In the genomic region with DNA sequence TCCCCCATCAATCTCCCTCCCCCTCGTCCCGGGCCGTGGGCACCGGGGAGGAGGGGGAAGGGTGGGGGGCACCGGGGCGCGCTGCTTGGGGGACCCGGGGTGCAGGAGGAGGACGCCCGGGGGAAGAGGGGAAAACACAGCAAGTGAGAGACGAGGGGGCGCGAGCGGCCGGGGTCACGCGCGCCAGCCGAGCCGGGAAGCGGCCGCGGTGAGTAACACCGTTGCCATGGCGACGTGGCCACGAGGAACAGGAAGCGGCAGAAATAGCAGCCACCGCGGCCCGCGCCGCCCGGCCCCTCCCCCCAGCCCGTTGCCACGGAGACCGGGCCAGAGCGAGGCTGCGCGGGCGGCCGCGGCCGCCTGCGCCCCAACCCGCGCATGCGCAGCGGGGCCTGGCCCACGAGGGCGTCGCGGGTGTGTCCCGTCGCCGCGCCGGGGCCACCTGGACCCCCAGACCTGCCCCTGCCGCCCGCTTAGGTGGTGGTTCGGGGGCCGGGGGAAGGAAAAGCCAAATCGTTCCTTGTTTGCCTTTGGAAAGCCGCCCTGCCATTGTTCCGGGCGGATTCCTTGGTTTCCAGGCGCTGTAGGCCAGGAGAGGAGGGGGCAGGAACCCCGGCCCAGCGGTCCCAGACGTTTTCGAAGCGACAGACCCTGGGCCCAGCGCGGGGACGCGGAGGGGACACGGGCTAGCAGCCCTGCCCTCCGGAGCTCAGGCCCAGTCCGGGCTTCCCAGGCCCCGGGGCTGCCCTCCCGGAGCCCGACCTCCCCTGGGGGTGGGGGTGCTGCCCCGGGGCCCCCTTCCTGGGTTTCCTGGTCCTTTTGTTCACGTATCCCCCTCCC, we compare ENCODE assay signal across 1 cellular context.
A peak's percentile ranks its signal among the peaks of the same experiment; 100 is the strongest.
TF ChIP-seq lines count a peak whose summit lies in the region.

No MANE protein-coding gene starts in this region.

TF ChIP-seq in HepG2, 621 proteins besides CTCF, POLR2A, EP300 and RAD21 (continued from another document and continues in another):
- TF ChIP-seq PRDM10 (CRISPR knock-in tag; IDR thresholded peaks at IDR 0.05; ENCODE audit: low read depth) (no peak), BRD4 (CRISPR knock-in tag; IDR thresholded peaks at IDR 0.05) (no peak), ZNF576 (CRISPR knock-in tag; IDR thresholded peaks at IDR 0.05) (no peak), ZNF441 (CRISPR knock-in tag; IDR thresholded peaks at IDR 0.05; ENCODE audit: borderline replicate concordance) (no peak), ZNF672 (CRISPR knock-in tag; IDR thresholded peaks at IDR 0.05) (no peak), PHF20 (CRISPR knock-in tag; IDR thresholded peaks at IDR 0.05) (no peak), GMEB1 (CRISPR knock-in tag; IDR thresholded peaks at IDR 0.05; ENCODE audit: borderline replicate concordance) (no peak), HNRNPH1 (optimal IDR thresholded peaks at IDR 0.05; ENCODE audit: low read depth, low read length) (no peak), SP1 (IDR thresholded peaks at IDR 0.05) (no peak), SP1 (CRISPR knock-in tag; IDR thresholded peaks at IDR 0.05) (no peak), NFE2L1 (CRISPR knock-in tag; IDR thresholded peaks at IDR 0.05; ENCODE audit: borderline replicate concordance) (no peak), CHD2 (IDR thresholded peaks at IDR 0.05; ENCODE audit: low read depth, low read length) (peak; percentile 56; the same call in 1 of the 2 replicates), TARDBP (CRISPR knock-in tag; IDR thresholded peaks at IDR 0.05) (no peak), ZNF264 (CRISPR knock-in tag; IDR thresholded peaks at IDR 0.05) (0 out of 2 replicates have a peak, but pooled peaks have one; percentile 17), ZNF7 (CRISPR knock-in tag; IDR thresholded peaks at IDR 0.05) (no peak), ZNF451 (CRISPR knock-in tag; IDR thresholded peaks at IDR 0.05) (0 out of 2 replicates have a peak, but pooled peaks have one; percentile 20), ZNF232 (CRISPR knock-in tag; IDR thresholded peaks at IDR 0.05; ENCODE audit: borderline replicate concordance) (peak; percentile 30; the same call in 1 of the 2 replicates), CBX2 (IDR thresholded peaks at IDR 0.05; ENCODE audit: low read depth, low read length) (no peak), CBX2 (CRISPR knock-in tag; IDR thresholded peaks at IDR 0.05; ENCODE audit: low read depth) (no peak), TRIM22 (IDR thresholded peaks at IDR 0.05) (no peak), ELF1 (CRISPR knock-in tag; IDR thresholded peaks at IDR 0.05) (peak; percentile 73; the same call in 1 of the 2 replicates), ZNF230 (CRISPR knock-in tag; IDR thresholded peaks at IDR 0.05) (no peak), NFKB2 (CRISPR knock-in tag; IDR thresholded peaks at IDR 0.05; ENCODE audit: borderline replicate concordance) (0 out of 2 replicates have a peak, but pooled peaks have one; percentile 27), ZNF670 (CRISPR knock-in tag; IDR thresholded peaks at IDR 0.05; ENCODE audit: borderline replicate concordance) (no peak), IRX3 (CRISPR knock-in tag; IDR thresholded peaks at IDR 0.05; ENCODE audit: borderline replicate concordance, low read depth) (no peak), THAP11 (CRISPR knock-in tag; IDR thresholded peaks at IDR 0.05) (peak; percentile 41), SETDB1 (CRISPR knock-in tag; IDR thresholded peaks at IDR 0.05; ENCODE audit: borderline replicate concordance) (no peak), MIXL1 (CRISPR knock-in tag; IDR thresholded peaks at IDR 0.05) (no peak), ZNF558 (CRISPR knock-in tag; IDR thresholded peaks at IDR 0.05; ENCODE audit: borderline replicate concordance) (no peak; the same call in 1 of the 2 replicates), ZNF513 (CRISPR knock-in tag; conservative IDR thresholded peaks at IDR 0.05) (no peak), ZNF136 (CRISPR knock-in tag; IDR thresholded peaks at IDR 0.05; ENCODE audit: low read depth) (no peak), HOXA9 (CRISPR knock-in tag; IDR thresholded peaks at IDR 0.05; ENCODE audit: borderline replicate concordance) (no peak), ZNF775 (CRISPR knock-in tag; IDR thresholded peaks at IDR 0.05; ENCODE audit: borderline replicate concordance) (no peak), KMT2A (CRISPR knock-in tag; IDR thresholded peaks at IDR 0.05) (no peak), MTF1 (CRISPR knock-in tag; IDR thresholded peaks at IDR 0.05) (no peak), ZFAT (CRISPR knock-in tag; conservative IDR thresholded peaks at IDR 0.05) (no peak), IKZF4 (CRISPR knock-in tag; IDR thresholded peaks at IDR 0.05; ENCODE audit: borderline replicate concordance, low read depth, not compliant biosample characterization) (no peak), ERF (CRISPR knock-in tag; IDR thresholded peaks at IDR 0.05) (no peak), ZNF235 (CRISPR knock-in tag; IDR thresholded peaks at IDR 0.05; ENCODE audit: borderline replicate concordance) (no peak), ZSCAN12 (CRISPR knock-in tag; IDR thresholded peaks at IDR 0.05) (no peak), KLF16 (CRISPR knock-in tag; IDR thresholded peaks at IDR 0.05) (no peak), PAWR (CRISPR knock-in tag; IDR thresholded peaks at IDR 0.05; ENCODE audit: borderline replicate concordance) (no peak), POLR2G (IDR thresholded peaks at IDR 0.05; ENCODE audit: low read depth, low read length) (peak; percentile 64; the same call in 1 of the 2 replicates), ZNF879 (CRISPR knock-in tag; IDR thresholded peaks at IDR 0.05) (no peak), RFXAP (CRISPR knock-in tag; IDR thresholded peaks at IDR 0.05; ENCODE audit: borderline replicate concordance) (peak; percentile 24; the same call in 1 of the 2 replicates), NR2F1 (CRISPR knock-in tag; IDR thresholded peaks at IDR 0.05) (no peak), TRIM24 (CRISPR knock-in tag; IDR thresholded peaks at IDR 0.05) (no peak), MYC (CRISPR knock-in tag; IDR thresholded peaks at IDR 0.05; ENCODE audit: borderline replicate concordance) (peak; percentile 71; the same call in 1 of the 2 replicates), ARID2 (CRISPR knock-in tag; IDR thresholded peaks at IDR 0.05; ENCODE audit: borderline replicate concordance) (no peak), ZMAT3 (CRISPR knock-in tag; conservative IDR thresholded peaks at IDR 0.05) (0 out of 2 replicates have a peak, but pooled peaks have one; percentile 31), RFX3 (CRISPR knock-in tag; IDR thresholded peaks at IDR 0.05) (peak; percentile 92), ATF7 (IDR thresholded peaks at IDR 0.05) (no peak), ATF7 (CRISPR knock-in tag; IDR thresholded peaks at IDR 0.05) (no peak), TOPORS (CRISPR knock-in tag; IDR thresholded peaks at IDR 0.05) (0 out of 2 replicates have a peak, but pooled peaks have one; percentile 59), MIER2 (CRISPR knock-in tag; IDR thresholded peaks at IDR 0.05) (no peak)
- TF ChIP-seq, protein P1, sequence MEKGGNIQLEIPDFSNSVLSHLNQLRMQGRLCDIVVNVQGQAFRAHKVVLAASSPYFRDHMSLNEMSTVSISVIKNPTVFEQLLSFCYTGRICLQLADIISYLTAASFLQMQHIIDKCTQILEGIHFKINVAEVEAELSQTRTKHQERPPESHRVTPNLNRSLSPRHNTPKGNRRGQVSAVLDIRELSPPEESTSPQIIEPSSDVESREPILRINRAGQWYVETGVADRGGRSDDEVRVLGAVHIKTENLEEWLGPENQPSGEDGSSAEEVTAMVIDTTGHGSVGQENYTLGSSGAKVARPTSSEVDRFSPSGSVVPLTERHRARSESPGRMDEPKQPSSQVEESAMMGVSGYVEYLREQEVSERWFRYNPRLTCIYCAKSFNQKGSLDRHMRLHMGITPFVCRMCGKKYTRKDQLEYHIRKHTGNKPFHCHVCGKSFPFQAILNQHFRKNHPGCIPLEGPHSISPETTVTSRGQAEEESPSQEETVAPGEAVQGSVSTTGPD (CRISPR knock-in tag; IDR thresholded peaks at IDR 0.05) = no peak
- TF ChIP-seq, protein P2, sequence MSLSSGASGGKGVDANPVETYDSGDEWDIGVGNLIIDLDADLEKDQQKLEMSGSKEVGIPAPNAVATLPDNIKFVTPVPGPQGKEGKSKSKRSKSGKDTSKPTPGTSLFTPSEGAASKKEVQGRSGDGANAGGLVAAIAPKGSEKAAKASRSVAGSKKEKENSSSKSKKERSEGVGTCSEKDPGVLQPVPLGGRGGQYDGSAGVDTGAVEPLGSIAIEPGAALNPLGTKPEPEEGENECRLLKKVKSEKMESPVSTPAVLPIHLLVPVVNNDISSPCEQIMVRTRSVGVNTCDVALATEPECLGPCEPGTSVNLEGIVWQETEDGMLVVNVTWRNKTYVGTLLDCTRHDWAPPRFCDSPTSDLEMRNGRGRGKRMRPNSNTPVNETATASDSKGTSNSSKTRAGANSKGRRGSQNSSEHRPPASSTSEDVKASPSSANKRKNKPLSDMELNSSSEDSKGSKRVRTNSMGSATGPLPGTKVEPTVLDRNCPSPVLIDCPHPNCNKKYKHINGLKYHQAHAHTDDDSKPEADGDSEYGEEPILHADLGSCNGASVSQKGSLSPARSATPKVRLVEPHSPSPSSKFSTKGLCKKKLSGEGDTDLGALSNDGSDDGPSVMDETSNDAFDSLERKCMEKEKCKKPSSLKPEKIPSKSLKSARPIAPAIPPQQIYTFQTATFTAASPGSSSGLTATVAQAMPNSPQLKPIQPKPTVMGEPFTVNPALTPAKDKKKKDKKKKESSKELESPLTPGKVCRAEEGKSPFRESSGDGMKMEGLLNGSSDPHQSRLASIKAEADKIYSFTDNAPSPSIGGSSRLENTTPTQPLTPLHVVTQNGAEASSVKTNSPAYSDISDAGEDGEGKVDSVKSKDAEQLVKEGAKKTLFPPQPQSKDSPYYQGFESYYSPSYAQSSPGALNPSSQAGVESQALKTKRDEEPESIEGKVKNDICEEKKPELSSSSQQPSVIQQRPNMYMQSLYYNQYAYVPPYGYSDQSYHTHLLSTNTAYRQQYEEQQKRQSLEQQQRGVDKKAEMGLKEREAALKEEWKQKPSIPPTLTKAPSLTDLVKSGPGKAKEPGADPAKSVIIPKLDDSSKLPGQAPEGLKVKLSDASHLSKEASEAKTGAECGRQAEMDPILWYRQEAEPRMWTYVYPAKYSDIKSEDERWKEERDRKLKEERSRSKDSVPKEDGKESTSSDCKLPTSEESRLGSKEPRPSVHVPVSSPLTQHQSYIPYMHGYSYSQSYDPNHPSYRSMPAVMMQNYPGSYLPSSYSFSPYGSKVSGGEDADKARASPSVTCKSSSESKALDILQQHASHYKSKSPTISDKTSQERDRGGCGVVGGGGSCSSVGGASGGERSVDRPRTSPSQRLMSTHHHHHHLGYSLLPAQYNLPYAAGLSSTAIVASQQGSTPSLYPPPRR (CRISPR knock-in tag; IDR thresholded peaks at IDR 0.05; ENCODE audit: borderline replicate concordance) = no peak
